ENCODE assay signal across 18 cellular contexts in genomic region chr20:19750907-19751636, GRCh38. TPM values are rescaled to one million over a fixed set of nuclear protein-coding genes. Genes with fewer than 3 reads are reported as not detected.
DNase-seq lines count a peak whose midpoint lies in the region; ATAC-seq and TF ChIP-seq lines count a peak whose summit lies in the region.
"Had no signal": no experiment of that assay in that cellular context is flagged by ENCODE, and none has a peak within 500 bp of the region (broad histone marks: within the 10 kb centered on the region; RNA-seq: fewer than 3 reads in every experiment).

No MANE protein-coding gene starts in this region.

- H3K9ac ChIP-seq in BLaER1 treated with 17β-estradiol and CSF1 and Interleukin-3, amounts not matched to agents 10 nM and 100 nM = peak overlapping the region in 8 of 11 experiments; percentile 8 to 65 (median 30); a peak in 6 of 22 replicates
- H3K9ac ChIP-seq in Karpas-422 (ENCODE audit: low read length) = peak overlapping the region; percentile 42

- H3K36me3 Mint-ChIP-seq in naive thymus-derived CD4-positive, alpha-beta T cell = peaks cover 0 to 1% (median 0%) of the 10 kb centered on the region in 5 donors

- H3K36me3 ChIP-seq in BLaER1 treated with 17β-estradiol and CSF1 and Interleukin-3, amounts not matched to agents 10 nM and 100 nM = no peaks in the 10 kb centered on the region
- H3K36me3 ChIP-seq in Karpas-422 (ENCODE audit: insufficient read depth, low read length) = no peaks in the 10 kb centered on the region
- H3K36me3 ChIP-seq in mucosa of descending colon (ENCODE audit: low read depth) = no peaks in the 10 kb centered on the region
- H3K36me3 ChIP-seq in naive thymus-derived CD4-positive, alpha-beta T cell (ENCODE audit: control insufficient read depth in 2 of 3, insufficient read depth in 3 of 3, low read length in 3 of 3) = no peaks in the 10 kb centered on the region
- H3K36me3 ChIP-seq: brain microvascular endothelial cell, upper lobe of left lung had no signal

- H3K27ac ChIP-seq in BLaER1 treated with 17β-estradiol and CSF1 and Interleukin-3, amounts not matched to agents 10 nM and 100 nM = peak overlapping the region; percentile 21 to 77 (median 56); a peak in 20 of 22 replicates
- H3K27ac ChIP-seq in Karpas-422 (ENCODE audit: low read length) = peak overlapping the region; percentile 43
- no peak overlapping the region for H3K27ac ChIP-seq in naive thymus-derived CD4-positive, alpha-beta T cell (ENCODE audit: low read depth, low read length)
- H3K27ac ChIP-seq: brain microvascular endothelial cell, upper lobe of left lung had no signal

- H4K20me1 ChIP-seq in BLaER1 treated with 17β-estradiol and CSF1 and Interleukin-3, amounts not matched to agents 10 nM and 100 nM = no peaks in the 10 kb centered on the region
- no peaks in the 10 kb centered on the region for H4K20me1 ChIP-seq in Karpas-422 (ENCODE audit: insufficient read depth, low read depth, low read length)

- CTCF ChIA-PET in naive thymus-derived CD4-positive, alpha-beta T cell (lab: Charles Lee) = no interaction called here

- intact Hi-C loops in mucosa of descending colon (cut with DNase I, micrococcal nuclease) = no loop called here
- intact Hi-C loops in naive thymus-derived CD4-positive, alpha-beta T cell (cut with micrococcal nuclease) = no loop called here

- H3K4me3 Mint-ChIP-seq in naive thymus-derived CD4-positive, alpha-beta T cell = no peak overlapping the region

- H3K27me3 ChIP-seq in BLaER1 treated with 17β-estradiol and CSF1 and Interleukin-3, amounts not matched to agents 10 nM and 100 nM = no peaks in the 10 kb centered on the region
- H3K27me3 ChIP-seq in Karpas-422 (ENCODE audit: low read length) = no peaks in the 10 kb centered on the region
- no peaks in the 10 kb centered on the region for H3K27me3 ChIP-seq in naive thymus-derived CD4-positive, alpha-beta T cell (ENCODE audit: control insufficient read depth in 2 of 2, insufficient read depth in 2 of 2, low read length in 2 of 2)
- H3K27me3 ChIP-seq: brain microvascular endothelial cell, upper lobe of left lung had no signal

- H3K4me1 Mint-ChIP-seq in naive thymus-derived CD4-positive, alpha-beta T cell = peaks cover 0 to 2% (median 0%) of the 10 kb centered on the region in 7 donors

- peaks cover 0 to 8% (median 3%) of the 10 kb centered on the region in 11 donors for H3K9me3 Mint-ChIP-seq in naive thymus-derived CD4-positive, alpha-beta T cell

- no peaks in the 10 kb centered on the region for H3K9me2 ChIP-seq in Karpas-422 (replicated peaks; ENCODE audit: insufficient read depth, low read length)

- H3K79me2 ChIP-seq in Karpas-422 (ENCODE audit: low read length) = no peaks in the 10 kb centered on the region

- TF ChIP-seq CTCF in mucosa of descending colon (IDR thresholded peaks at IDR 0.05) = no peak
- TF ChIP-seq CTCF in GM13976 (IDR thresholded peaks at IDR 0.05; ENCODE audit: borderline replicate concordance, control extremely low read depth, extremely low read depth, insufficient read depth, missing control alignments) = no peak

- H3K27ac Mint-ChIP-seq in naive thymus-derived CD4-positive, alpha-beta T cell = no peak overlapping the region

- ATAC-seq in mucosa of descending colon (peak; percentile 97), GM19035 (IDR thresholded peaks at IDR 0.05; ENCODE audit: unreplicated experiment) (no peak)
- no peak for ATAC-seq in naive thymus-derived CD4-positive, alpha-beta T cell

- peak overlapping the region; percentile 40; the same call in 1 of the 2 replicates for H2AFZ ChIP-seq in Karpas-422 (ENCODE audit: low read length)

- peaks cover 6 to 24% (median 11%) of the 10 kb centered on the region in 5 donors for H3K27me3 Mint-ChIP-seq in naive thymus-derived CD4-positive, alpha-beta T cell

- in situ Hi-C loops in GM13976 (cut with MboI; ENCODE audit: low sequenced_read_pairs, unreplicated experiment) = no loop called here

- peaks cover 12 to 22% (median 15%) of the 10 kb centered on the region in 10 experiments for H3K4me1 ChIP-seq in BLaER1 treated with 17β-estradiol and CSF1 and Interleukin-3, amounts not matched to agents 10 nM and 100 nM
- H3K4me1 ChIP-seq in Karpas-422 (ENCODE audit: low read length) = peaks cover 16% of the 10 kb centered on the region
- H3K4me1 ChIP-seq in mucosa of descending colon (ENCODE audit: low read depth) = peaks cover 8% of the 10 kb centered on the region
- no peaks in the 10 kb centered on the region for H3K4me1 ChIP-seq in naive thymus-derived CD4-positive, alpha-beta T cell (ENCODE audit: control insufficient read depth in 2 of 2, insufficient read depth in 2 of 2, low read length in 2 of 2)

- POLR2A ChIA-PET in naive thymus-derived CD4-positive, alpha-beta T cell (lab: Charles Lee) = no interaction called here

- H3K4me3 ChIP-seq in BLaER1 treated with 17β-estradiol and CSF1 and Interleukin-3, amounts not matched to agents 10 nM and 100 nM = no peak overlapping the region
- H3K4me3 ChIP-seq in Karpas-422 (ENCODE audit: low read length) (no peak overlapping the region), mucosa of descending colon (no peak overlapping the region)
- no peak overlapping the region for H3K4me3 ChIP-seq in naive thymus-derived CD4-positive, alpha-beta T cell (ENCODE audit: low read length)
- H3K4me3 ChIP-seq: upper lobe of left lung had no signal

- H3K9me3 ChIP-seq in BLaER1 treated with 17β-estradiol and CSF1 and Interleukin-3, amounts not matched to agents 10 nM and 100 nM (replicated peaks in 1 of 11) = peaks cover 0 to under 1% (median 0%) of the 10 kb centered on the region in 11 experiments; a peak in 7 of 22 replicates
- H3K9me3 ChIP-seq in Karpas-422 (ENCODE audit: low read length) = peaks cover under 1% of the 10 kb centered on the region
- H3K9me3 ChIP-seq in mucosa of descending colon = no peaks in the 10 kb centered on the region
- H3K9me3 ChIP-seq in naive thymus-derived CD4-positive, alpha-beta T cell (ENCODE audit: control insufficient read depth in 2 of 3, low read length in 3 of 3) = no peaks in the 10 kb centered on the region
- H3K9me3 ChIP-seq: upper lobe of left lung had no signal

- peak; percentile 56 for DNase-seq in Karpas-422
- peak; percentile 26 for DNase-seq in UCSD-AML1 (lab: John Stamatoyannopoulos, UW; ENCODE audit: unreplicated experiment)
- peak in 2 of 3 donors; percentile 43 to 72 for DNase-seq in mucosa of descending colon
- DNase-seq in NAMALWA (ENCODE audit: low spot score) = no peak
- no peak for DNase-seq in naive thymus-derived CD4-positive, alpha-beta T cell
- DNase-seq in GM13976 (ENCODE audit: low spot score) = no peak
- DNase-seq: activated CD8-positive, alpha-beta memory T cell treated with anti-CD3 and anti-CD28 coated beads for 24 hours; activated gamma-delta T cell treated with Interleukin-2 at 50 U/mL for 16 hours; brain microvascular endothelial cell; DMS53; islet precursor cell; NCI-H2029 treated with DMSO at 0.1 percent for 48 hours; NCI-H526 treated with DMSO at 0.1 percent for 48 hours; stimulated activated CD4-positive, alpha-beta T cell treated with anti-CD3 and anti-CD28 coated beads, Interleukin-2, amount 100 ng/mL, for 24 hours; stimulated activated CD8-positive, alpha-beta memory T cell treated with anti-CD3 and anti-CD28 coated beads, Interleukin-4, amount 100 ng/mL, for 48 hours; upper lobe of left lung had no signal

- peak overlapping the region; percentile 21 to 91 (median 48) for H3K4me2 ChIP-seq in BLaER1 treated with 17β-estradiol and CSF1 and Interleukin-3, amounts not matched to agents 10 nM and 100 nM
- peak overlapping the region; percentile 30 for H3K4me2 ChIP-seq in Karpas-422 (ENCODE audit: low read depth, low read length, poor library complexity, severe bottlenecking)

RNA-seq across cellular contexts. Expression of gene RIN2, which starts 7.0 kb away (rescaled TPM):
- total RNA-seq in Karpas-422 (2014; rRNA removed; shearing (Covaris generic); ENCODE audit: low replicate concordance) = 1.7 and 3.3 TPM in 2 replicates
- total RNA-seq in mucosa of descending colon = 100 to 1,000 TPM in 1 of 3 donors, 10 to 100 TPM in 2; 73.1 to 127 (median 73.9) TPM
- 10 to 100 TPM in 1 of 5 experiments, 1 to 10 TPM in 1, under 1 TPM in 2, not detected in 1; 0.57 to 20.8 (median 1.3) TPM for total RNA-seq in naive thymus-derived CD4-positive, alpha-beta T cell
- not detected for polyA plus RNA-seq in naive thymus-derived CD4-positive, alpha-beta T cell

Comparison
In these comparisons a context has a peak if more than half of its experiments do, and no peak if none do; other contexts are left out.
1. DNase-seq: peak in Karpas-422 (single experiment), UCSD-AML1 (single experiment) and mucosa of descending colon (2 of 3); none in NAMALWA (single experiment), naive thymus-derived CD4-positive, alpha-beta T cell (0 of 9) and GM13976 (single experiment).